In the genomic region with DNA sequence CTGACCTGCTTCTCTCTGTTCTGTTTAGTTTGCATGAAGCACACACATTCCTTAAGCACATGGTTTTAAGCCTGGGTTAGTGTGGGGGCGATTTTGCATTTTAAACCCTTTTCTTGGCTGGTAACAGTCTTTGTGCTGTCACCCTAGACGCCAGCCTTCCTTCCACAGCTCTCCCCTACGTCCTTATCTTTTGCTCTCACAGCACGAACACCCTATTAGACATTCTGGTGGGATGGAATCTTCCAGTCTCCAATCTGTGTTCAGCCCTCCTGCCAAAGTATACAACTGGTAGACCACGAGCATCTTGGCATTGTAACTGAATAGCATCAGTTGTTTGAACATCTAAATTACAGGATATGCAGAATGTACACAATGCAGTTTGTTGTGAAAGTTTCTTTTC, we compare ENCODE assay signal across 29 cellular contexts.
"Had no signal": no experiment of that assay in that cellular context is flagged by ENCODE, and none has a peak within 500 bp of the region (broad histone marks: within the 10 kb centered on the region; RNA-seq: fewer than 3 reads in every experiment).

No MANE protein-coding gene starts in this region.

- ATAC-seq: heart right ventricle; natural killer cell; pancreas; right cardiac atrium; sciatic nerve; stimulated activated memory B cell treated with anti-CD40 and anti-IgM and Interleukin-4, amounts not matched to agents 10 μg/mL and 1 μg/mL and 100 μg/mL, for 72 hours; stimulated activated naive CD8-positive, alpha-beta T cell treated with anti-CD3 and anti-CD28 coated beads, Interleukin-15, amount 100 ng/mL, for 72 hours; upper lobe of right lung had no signal

- H2AFZ ChIP-seq: hepatocyte had no signal

- H3K27ac ChIP-seq: heart right ventricle, hepatocyte, left ventricle myocardium inferior, pancreas, prostate gland, skin epidermis, testis, thyroid gland, transverse colon, upper lobe of right lung, uterus had no signal

- H3K27me3 Mint-ChIP-seq: naive B cell; stimulated activated memory B cell treated with anti-CD40 and anti-IgM and Interleukin-4, amounts not matched to agents 10 μg/mL and 1 μg/mL and 100 μg/mL, for 72 hours; stimulated activated naive CD8-positive, alpha-beta T cell treated with anti-CD3 and anti-CD28 coated beads, Interleukin-15, amount 100 ng/mL, for 72 hours had no signal

- H3K4me3 ChIP-seq: heart right ventricle, hepatocyte, left ventricle myocardium inferior, lung, pancreas, prostate gland, skin epidermis, testis, thyroid gland, transverse colon, upper lobe of right lung, uterus had no signal

- DNase-seq: heart right ventricle; islet precursor cell; left ventricle myocardium inferior; mesendoderm; naive B cell; natural killer cell; nephron progenitor cell; nucleus accumbens; pancreas; retina; right cardiac atrium; stimulated activated CD4-positive, alpha-beta T cell treated with anti-CD3 and anti-CD28 coated beads, Interleukin-12 subunit alpha, Interleukin-12 subunit beta, amount 100 ng/mL, for 4 hours; stimulated activated CD4-positive, alpha-beta T cell treated with anti-CD3 and anti-CD28 coated beads, Interleukin-4, amount 100 ng/mL, for 24 hours; stimulated activated CD8-positive, alpha-beta memory T cell treated with anti-CD3 and anti-CD28 coated beads, Interleukin-4, amount 100 ng/mL, for 48 hours; stimulated activated naive CD4-positive, alpha-beta T cell treated with Interleukin-2 at 50 U/mL for 16 hours; stimulated activated naive CD8-positive, alpha-beta T cell treated with anti-CD3 and anti-CD28 coated beads, Interleukin-15, amount 100 ng/mL, for 72 hours; substantia nigra; testis; thyroid gland; transverse colon; upper lobe of right lung; uterus had no signal

- H3K4me1 ChIP-seq: heart right ventricle, left ventricle myocardium inferior, pancreas, prostate gland, testis, thyroid gland, transverse colon, upper lobe of right lung, uterus had no signal

- H3K79me2 ChIP-seq: hepatocyte had no signal

- H3K4me2 ChIP-seq: hepatocyte had no signal

- H3K9me3 ChIP-seq: pancreas, prostate gland, testis, thyroid gland, transverse colon, uterus had no signal

- H3K4me3 Mint-ChIP-seq: mesothelial cell of epicardium; natural killer cell; nephron progenitor cell; stimulated activated memory B cell treated with anti-CD40 and anti-IgM and Interleukin-4, amounts not matched to agents 10 μg/mL and 1 μg/mL and 100 μg/mL, for 72 hours; stimulated activated naive CD8-positive, alpha-beta T cell treated with anti-CD3 and anti-CD28 coated beads, Interleukin-15, amount 100 ng/mL, for 72 hours had no signal

- H3K36me3 Mint-ChIP-seq: mesothelial cell of epicardium; stimulated activated memory B cell treated with anti-CD40 and anti-IgM and Interleukin-4, amounts not matched to agents 10 μg/mL and 1 μg/mL and 100 μg/mL, for 72 hours had no signal

- H3K27me3 ChIP-seq: hepatocyte, pancreas, testis, thyroid gland, transverse colon, upper lobe of right lung, uterus had no signal

- H3K27ac Mint-ChIP-seq: mesothelial cell of epicardium; naive B cell; natural killer cell; nephron progenitor cell; stimulated activated memory B cell treated with anti-CD40 and anti-IgM and Interleukin-4, amounts not matched to agents 10 μg/mL and 1 μg/mL and 100 μg/mL, for 72 hours; stimulated activated naive CD8-positive, alpha-beta T cell treated with anti-CD3 and anti-CD28 coated beads, Interleukin-15, amount 100 ng/mL, for 72 hours had no signal

- H3K36me3 ChIP-seq: heart right ventricle, left ventricle myocardium inferior, pancreas, prostate gland, thyroid gland, transverse colon, upper lobe of right lung, uterus had no signal

- H3K4me1 Mint-ChIP-seq: naive B cell; natural killer cell; stimulated activated memory B cell treated with anti-CD40 and anti-IgM and Interleukin-4, amounts not matched to agents 10 μg/mL and 1 μg/mL and 100 μg/mL, for 72 hours; stimulated activated naive CD8-positive, alpha-beta T cell treated with anti-CD3 and anti-CD28 coated beads, Interleukin-15, amount 100 ng/mL, for 72 hours had no signal
